Comparison of ENCODE assay signal across 7 cellular contexts in the genomic region with DNA sequence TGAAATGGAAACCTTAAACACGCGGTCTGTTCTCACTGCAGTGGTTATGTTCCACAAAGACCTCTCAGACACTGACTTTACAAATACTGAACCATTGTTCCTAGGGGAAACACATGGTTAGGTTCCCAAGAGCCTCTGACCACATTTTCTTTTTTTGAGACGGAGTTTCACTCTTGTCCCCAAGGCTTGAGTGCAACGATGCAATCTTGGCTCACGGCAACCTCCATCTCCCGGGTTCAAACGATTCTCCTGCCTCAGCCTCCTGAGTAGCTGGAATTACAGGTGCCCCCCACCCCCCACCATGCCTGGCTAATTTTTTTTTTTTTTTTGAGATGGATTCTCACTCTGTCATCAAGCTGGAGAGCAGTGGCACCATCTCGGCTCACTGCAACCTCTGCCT.
"Had no signal": no experiment of that assay in that cellular context is flagged by ENCODE, and none has a peak within 500 bp of the region (broad histone marks: within the 10 kb centered on the region; RNA-seq: fewer than 3 reads in every experiment).

No MANE protein-coding gene starts in this region.

- FAIRE-seq: G401.6, GM12891, GM12892, GM18507, GM19239 had no signal

- DNase-seq: GDM1, GF-D8 had no signal
